In genomic region chr7:81808310-81808709, GRCh38 we compare ENCODE assay signal across 2 cellular contexts.
ATAC-seq and TF ChIP-seq lines count a peak whose summit lies in the region.
"Not testable (repeated sequence)": the region's sequence is repeated elsewhere in the genome, so short reads cannot be mapped to it uniquely, and the experiment has no call there.

No MANE protein-coding gene starts in this region.

- TF ChIP-seq CTCF in HEK293 (tag by site-specific recombination; IDR thresholded peaks at IDR 0.05) = not testable (repeated sequence)

- ATAC-seq in SK-N-SH treated with all-trans-retinoic acid at 6 μM for 48 hours = not testable (repeated sequence)

- CTCF ChIA-PET in HEK293 (lab: Yijun Ruan, JAX) = not testable (repeated sequence)

- POLR2A ChIA-PET in HEK293 (lab: Yijun Ruan, JAX) = not testable (repeated sequence)

- not testable (repeated sequence) for H3K36me3 ChIP-seq in HEK293 (ENCODE audit: control insufficient read depth in 2 of 2, insufficient read depth in 1 of 2, low read length in 2 of 2)

- not testable (repeated sequence) for H3K4me3 ChIP-seq in HEK293 (ENCODE audit: low read depth, low read length)

- H3K9me3 ChIP-seq in HEK293 (ENCODE audit: control insufficient read depth, insufficient read depth, low read depth, low read length) = not testable (repeated sequence)

- H3K4me1 ChIP-seq in HEK293 (ENCODE audit: control insufficient read depth, insufficient read depth, low read length) = not testable (repeated sequence)

- not testable (repeated sequence) for H3K27ac ChIP-seq in HEK293 (ENCODE audit: extremely low read depth, low read depth, low read length)

TF ChIP-seq in HEK293, 187 proteins besides CTCF, POLR2A, EP300 and RAD21:
- TF ChIP-seq ZNF146 (tag by site-specific recombination; IDR thresholded peaks at IDR 0.05) = peak; percentile 81
- TF ChIP-seq ZNF580 (tag by site-specific recombination; IDR thresholded peaks at IDR 0.05) = 0 out of 2 replicates have a peak, but pooled peaks have one; percentile 39
TF ChIP-seq in HEK293: peak in this region for 2; not testable (repeated sequence) for 185.

TF ChIP-seq in SK-N-SH treated with all-trans-retinoic acid at 6 μM for 48 hours, 23 proteins besides CTCF, POLR2A, EP300 and RAD21:
- TF ChIP-seq ZNF8 (CRISPR knock-in tag; IDR thresholded peaks at IDR 0.05) = peak; percentile 82
